Comparison of ENCODE assay signal across 2 cellular contexts in genomic region chr17:46758614-46759013, GRCh38.
TF ChIP-seq lines count a peak whose summit lies in the region.

No MANE protein-coding gene starts in this region.

TF ChIP-seq in IMR-90, 13 proteins besides CTCF, POLR2A, EP300 and RAD21 (continued from another document):
- TF ChIP-seq MAFK (IDR thresholded peaks at IDR 0.05; ENCODE audit: low read depth, low read length) (no peak), BHLHE40 (IDR thresholded peaks at IDR 0.05; ENCODE audit: low read depth, low read length) (no peak), FOS (IDR thresholded peaks at IDR 0.05; ENCODE audit: low read depth, low read length) (peak; percentile 56; the same call in 1 of the 2 replicates)

TF ChIP-seq in liver, 16 proteins besides CTCF, POLR2A, EP300 and RAD21 (continued from another document):
- TF ChIP-seq NR2F2 (IDR thresholded peaks at IDR 0.05) (no peak), YY1 (IDR thresholded peaks at IDR 0.05) (peak; percentile 55), FOXA2 (IDR thresholded peaks at IDR 0.05) (peak; percentile 79), FOXA1 (IDR thresholded peaks at IDR 0.05) (peak; percentile 91), JUND (IDR thresholded peaks at IDR 0.05) (peak; percentile 86 to 88), HNF4A (conservative IDR thresholded peaks at IDR 0.05) (peak in 1 of 2 donors; percentile 17), MAX (IDR thresholded peaks at IDR 0.05) (no peak)
- TF ChIP-seq, protein P1, sequence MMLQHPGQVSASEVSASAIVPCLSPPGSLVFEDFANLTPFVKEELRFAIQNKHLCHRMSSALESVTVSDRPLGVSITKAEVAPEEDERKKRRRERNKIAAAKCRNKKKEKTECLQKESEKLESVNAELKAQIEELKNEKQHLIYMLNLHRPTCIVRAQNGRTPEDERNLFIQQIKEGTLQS (IDR thresholded peaks at IDR 0.05), result peak; percentile 83
- TF ChIP-seq, protein P2, sequence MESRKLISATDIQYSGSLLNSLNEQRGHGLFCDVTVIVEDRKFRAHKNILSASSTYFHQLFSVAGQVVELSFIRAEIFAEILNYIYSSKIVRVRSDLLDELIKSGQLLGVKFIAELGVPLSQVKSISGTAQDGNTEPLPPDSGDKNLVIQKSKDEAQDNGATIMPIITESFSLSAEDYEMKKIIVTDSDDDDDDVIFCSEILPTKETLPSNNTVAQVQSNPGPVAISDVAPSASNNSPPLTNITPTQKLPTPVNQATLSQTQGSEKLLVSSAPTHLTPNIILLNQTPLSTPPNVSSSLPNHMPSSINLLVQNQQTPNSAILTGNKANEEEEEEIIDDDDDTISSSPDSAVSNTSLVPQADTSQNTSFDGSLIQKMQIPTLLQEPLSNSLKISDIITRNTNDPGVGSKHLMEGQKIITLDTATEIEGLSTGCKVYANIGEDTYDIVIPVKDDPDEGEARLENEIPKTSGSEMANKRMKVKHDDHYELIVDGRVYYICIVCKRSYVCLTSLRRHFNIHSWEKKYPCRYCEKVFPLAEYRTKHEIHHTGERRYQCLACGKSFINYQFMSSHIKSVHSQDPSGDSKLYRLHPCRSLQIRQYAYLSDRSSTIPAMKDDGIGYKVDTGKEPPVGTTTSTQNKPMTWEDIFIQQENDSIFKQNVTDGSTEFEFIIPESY (IDR thresholded peaks at IDR 0.05), result no peak
